9 cellular contexts compared by ENCODE assay signal in the genomic region with DNA sequence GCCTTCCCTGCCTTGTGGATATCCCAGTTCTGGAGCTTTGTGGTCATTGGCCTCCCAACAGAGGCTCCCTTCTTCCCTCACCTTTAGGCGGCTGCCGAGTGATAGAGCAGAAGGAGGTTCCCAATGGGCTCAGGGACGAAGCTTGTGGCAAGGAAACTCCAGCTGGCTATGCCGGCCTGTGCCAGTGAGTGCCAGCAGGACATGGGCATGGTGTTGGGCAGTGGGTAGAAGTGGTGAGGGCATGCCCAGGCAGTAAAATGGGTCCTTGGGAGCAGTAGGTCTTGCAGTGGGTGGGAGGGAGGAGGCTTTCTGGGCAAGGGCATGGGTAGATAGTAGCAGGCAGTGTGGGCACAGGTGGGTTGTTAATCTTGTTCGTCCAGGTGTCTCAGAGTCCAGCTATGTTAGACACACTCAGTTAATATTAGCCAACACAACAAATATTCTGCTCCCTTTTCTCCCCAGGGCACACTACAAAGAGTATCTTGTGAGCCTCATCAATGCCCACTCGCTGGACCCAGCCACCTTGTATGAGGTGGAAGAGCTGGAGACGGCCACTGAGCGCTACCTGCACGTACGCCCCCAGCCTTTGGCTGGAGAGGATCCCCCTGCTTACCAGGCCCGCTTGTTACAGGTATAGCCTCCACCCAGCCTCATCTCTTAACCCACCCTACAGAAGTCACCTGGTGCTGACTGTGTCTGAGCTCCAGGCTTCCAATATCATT. TPM values are rescaled to one million over a fixed set of nuclear protein-coding genes. Genes with fewer than 3 reads are reported as not detected.
A peak's percentile ranks its signal among the peaks of the same experiment; 100 is the strongest.
DNase-seq lines count a peak whose midpoint lies in the region; ATAC-seq and TF ChIP-seq lines count a peak whose summit lies in the region.
"Had no signal": no experiment of that assay in that cellular context is flagged by ENCODE, and none has a peak within 500 bp of the region (broad histone marks: within the 10 kb centered on the region; RNA-seq: fewer than 3 reads in every experiment).

No MANE protein-coding gene starts in this region.

- intact Hi-C loops in activated CD4-positive, alpha-beta T cell treated with anti-CD3 and anti-CD28 coated beads for 36 hours (cut with DNase I, micrococcal nuclease), result loop anchor here in 1 of 2 experiments (2.0 kb wide), 1 partner anchor 145 kb away; no protein-coding TSS in a partner anchor

- peaks cover 0 to 9% of the 10 kb centered on the region in 2 donors for H3K4me1 ChIP-seq in lung (ENCODE audit: control insufficient read depth in 2 of 2, insufficient read depth in 2 of 2, low read length in 2 of 2)

- H3K36me3 ChIP-seq in lung (ENCODE audit: control insufficient read depth in 2 of 2, insufficient read depth in 2 of 2, low read length in 2 of 2), result peaks cover 25 to 57% of the 10 kb centered on the region in 2 donors

- POLR2A ChIA-PET in activated CD4-positive, alpha-beta T cell treated with anti-CD3 and anti-CD28 coated beads for 36 hours (lab: Charles Lee), result interaction anchor here (1.2 to 3.6 kb wide), 8 partner anchors 9 to 79 kb away, joined by 3 to 36 read pairs (median 7); a partner anchor contains a TSS

- no peak for ATAC-seq in activated CD4-positive, alpha-beta T cell treated with anti-CD3 and anti-CD28 coated beads for 36 hours
- no peak for ATAC-seq in lung (ENCODE audit: insufficient read depth, low FRiP score)
- ATAC-seq in HG02610 (IDR thresholded peaks at IDR 0.05; ENCODE audit: unreplicated experiment), result no peak
- no peak for ATAC-seq in GM21367 (IDR thresholded peaks at IDR 0.05; ENCODE audit: unreplicated experiment)

- 91 to 93% methylated on average over 11 of the region's 11 CpGs for WGBS in lung, 2 donors

- H3K4me3 Mint-ChIP-seq in activated CD4-positive, alpha-beta T cell treated with anti-CD3 and anti-CD28 coated beads for 36 hours, result no peak overlapping the region
- H3K4me3 Mint-ChIP-seq in activated naive CD8-positive, alpha-beta T cell, result no peak overlapping the region

- no peaks in the 10 kb centered on the region for H3K27me3 Mint-ChIP-seq in activated CD4-positive, alpha-beta T cell treated with anti-CD3 and anti-CD28 coated beads for 36 hours
- H3K27me3 Mint-ChIP-seq in activated naive CD8-positive, alpha-beta T cell, result no peaks in the 10 kb centered on the region

- H3K27me3 ChIP-seq in lung (ENCODE audit: control insufficient read depth, insufficient read depth), result no peaks in the 10 kb centered on the region

- H3K9me3 ChIP-seq in lung (ENCODE audit: control insufficient read depth in 2 of 2, insufficient read depth in 1 of 2, low read length in 1 of 2), result no peaks in the 10 kb centered on the region

- CTCF ChIA-PET in activated CD4-positive, alpha-beta T cell treated with anti-CD3 and anti-CD28 coated beads for 36 hours (lab: Charles Lee), result interaction anchor here (0.6 to 3.6 kb wide), 15 partner anchors 9 to 147 kb away, joined by 3 to 43 read pairs (median 14); a partner anchor contains a TSS

- H3K36me3 Mint-ChIP-seq in activated CD4-positive, alpha-beta T cell treated with anti-CD3 and anti-CD28 coated beads for 36 hours (ENCODE audit: low read depth), result peaks cover 71% of the 10 kb centered on the region
- H3K36me3 Mint-ChIP-seq in activated naive CD8-positive, alpha-beta T cell, result peaks cover 19% of the 10 kb centered on the region

- peaks cover 32% of the 10 kb centered on the region for H3K4me1 Mint-ChIP-seq in activated CD4-positive, alpha-beta T cell treated with anti-CD3 and anti-CD28 coated beads for 36 hours
- H3K4me1 Mint-ChIP-seq in activated naive CD8-positive, alpha-beta T cell (ENCODE audit: low read depth), result peaks cover 43% of the 10 kb centered on the region

- H3K9me3 Mint-ChIP-seq in activated CD4-positive, alpha-beta T cell treated with anti-CD3 and anti-CD28 coated beads for 36 hours (ENCODE audit: low read depth), result no peaks in the 10 kb centered on the region
- H3K9me3 Mint-ChIP-seq in activated naive CD8-positive, alpha-beta T cell (ENCODE audit: low read depth), result no peaks in the 10 kb centered on the region

- TF ChIP-seq CTCF in lung (IDR thresholded peaks at IDR 0.05; ENCODE audit: control extremely low read depth, extremely low read depth), result no peak

- H3K27ac Mint-ChIP-seq in activated CD4-positive, alpha-beta T cell treated with anti-CD3 and anti-CD28 coated beads for 36 hours, result peak overlapping the region; percentile 97
- H3K27ac Mint-ChIP-seq in activated naive CD8-positive, alpha-beta T cell, result peak overlapping the region; percentile 100

- no peak for DNase-seq in activated CD4-positive, alpha-beta T cell treated with anti-CD3 and anti-CD28 coated beads for 36 hours
- DNase-seq in activated CD4-positive, alpha-beta T cell treated with anti-CD3 and anti-CD28 coated beads for 48 hours, result no peak
- DNase-seq in lung (ENCODE audit: low spot score) (no peak), globus pallidus (ENCODE audit: low spot score) (no peak)
- DNase-seq: OCI-M1 had no signal

- peak overlapping the region; percentile 65 to 69 for H3K27ac ChIP-seq in lung (ENCODE audit: low read depth in 1 of 2, low read length in 1 of 2)
- H3K27ac ChIP-seq in temporal lobe (ENCODE audit: low read depth, low read length), result peak overlapping the region; percentile 99

- no peak overlapping the region for H3K4me3 ChIP-seq in lung

RNA-seq across cellular contexts. Expression of a gene that starts 1.1 kb away (rescaled TPM):
- total RNA-seq in activated CD4-positive, alpha-beta T cell treated with anti-CD3 and anti-CD28 coated beads for 36 hours, result 100 to 1,000 TPM; 172 to 209 TPM
- total RNA-seq in lung (100 to 1,000 TPM in 1 of 2 donors, 10 to 100 TPM in 1; 75.3 to 111 TPM), temporal lobe (10.8 TPM)
- polyA plus RNA-seq in lung, result 100 to 1,000 TPM in 1 of 2 donors, 10 to 100 TPM in 1; 79.9 to 124 TPM

RNA-seq across cellular contexts. Expression of a gene that starts 11.9 kb away (rescaled TPM):
- total RNA-seq in activated CD4-positive, alpha-beta T cell treated with anti-CD3 and anti-CD28 coated beads for 36 hours, result 10 to 100 TPM; 25.6 to 27.7 TPM
- total RNA-seq in lung, result 10 to 100 TPM; 13.3 to 48.1 TPM
- 10 to 100 TPM; 23.8 to 35.1 TPM for polyA plus RNA-seq in lung
- 15.2 TPM for total RNA-seq in temporal lobe

RNA-seq across cellular contexts. Expression of a gene that starts 12.6 kb away (rescaled TPM):
- total RNA-seq in activated CD4-positive, alpha-beta T cell treated with anti-CD3 and anti-CD28 coated beads for 36 hours, result 10 to 100 TPM; 73.7 to 98.4 TPM
- total RNA-seq in lung, result 10 to 100 TPM; 31.7 to 82.4 TPM
- polyA plus RNA-seq in lung, result 10 to 100 TPM; 44.1 to 78.6 TPM
- total RNA-seq in temporal lobe, result 27.5 TPM

RNA-seq across cellular contexts. Expression of a gene that starts 13.5 kb away (rescaled TPM):
- 100 to 1,000 TPM; 445 to 459 TPM for total RNA-seq in activated CD4-positive, alpha-beta T cell treated with anti-CD3 and anti-CD28 coated beads for 36 hours
- 100 to 1,000 TPM in 1 of 2 donors, 10 to 100 TPM in 1; 89.1 to 178 TPM for total RNA-seq in lung
- 100 to 1,000 TPM; 283 to 328 TPM for polyA plus RNA-seq in lung
- 17.2 TPM for total RNA-seq in temporal lobe

RNA-seq across cellular contexts. Expression of a gene that starts 18.5 kb away (rescaled TPM):
- total RNA-seq in activated CD4-positive, alpha-beta T cell treated with anti-CD3 and anti-CD28 coated beads for 36 hours, result 10 to 100 TPM; 36.9 to 46.7 TPM
- total RNA-seq in lung (10 to 100 TPM in 1 of 2 donors, 1 to 10 TPM in 1; 4.6 to 24.3 TPM), temporal lobe (4.7 TPM)
- polyA plus RNA-seq in lung, result 10 to 100 TPM; 15.7 to 29.4 TPM
